Comparison of ENCODE assay signal across 17 cellular contexts in genomic region chr9:78316151-78316892, GRCh38. TPM values are rescaled to one million over a fixed set of nuclear protein-coding genes. Genes with fewer than 3 reads are reported as not detected.
A peak's percentile ranks its signal among the peaks of the same experiment; 100 is the strongest.
DNase-seq lines count a peak whose midpoint lies in the region; ATAC-seq, FAIRE-seq and TF ChIP-seq lines count a peak whose summit lies in the region.
"Had no signal": no experiment of that assay in that cellular context is flagged by ENCODE, and none has a peak within 500 bp of the region (broad histone marks: within the 10 kb centered on the region; RNA-seq: fewer than 3 reads in every experiment).

No MANE protein-coding gene starts in this region.

- H3K9ac ChIP-seq in HepG2 (ENCODE audit: insufficient read depth, low read depth, low read length) (no peak overlapping the region), endodermal cell (ENCODE audit: extremely low read depth, low read length, poor library complexity, severe bottlenecking) (no peak overlapping the region)

- TF ChIP-seq CTCF in HepG2 (CRISPR knock-in tag; IDR thresholded peaks at IDR 0.05) = 0 out of 2 replicates have a peak, but pooled peaks have one; percentile 13
- TF ChIP-seq CTCF in right lobe of liver (IDR thresholded peaks at IDR 0.05) = no peak
- TF ChIP-seq CTCF in endodermal cell (conservative IDR thresholded peaks at IDR 0.05) = peak; percentile 28

- TF ChIP-seq EP300 in HepG2 (IDR thresholded peaks at IDR 0.05; ENCODE audit: low read depth in 2 of 2, low read length in 2 of 2) = no peak
- TF ChIP-seq EP300 in HepG2 (CRISPR knock-in tag; IDR thresholded peaks at IDR 0.05; ENCODE audit: borderline replicate concordance) = no peak

- no peak overlapping the region for H3K4me3 ChIP-seq in HepG2 (replicated peaks in 1 of 3; ENCODE audit: insufficient read depth in 1 of 3, low read depth in 2 of 3, low read length in 3 of 3)
- H3K4me3 ChIP-seq in right lobe of liver = no peak overlapping the region
- H3K4me3 ChIP-seq in endodermal cell (ENCODE audit: low read length) = no peak overlapping the region
- H3K4me3 ChIP-seq: HAP-1, SJSA1 had no signal

- in situ Hi-C loops in HepG2 (cut with HindIII; ENCODE audit: extremely low pct_ligation_motif_present, low pct_unique_long_range_greater_than_20kb) = loop anchor here (10.0 kb wide), 1 partner anchor 52 kb away; no protein-coding TSS in a partner anchor

- no peaks in the 10 kb centered on the region; the same call in 1 of the 2 replicates for H3K4me1 ChIP-seq in HepG2 (ENCODE audit: insufficient read depth, low read length)
- no peaks in the 10 kb centered on the region for H3K4me1 ChIP-seq in right lobe of liver
- no peaks in the 10 kb centered on the region for H3K4me1 ChIP-seq in endodermal cell (ENCODE audit: control insufficient read depth, insufficient read depth, low read length)
- H3K4me1 ChIP-seq: HAP-1, SJSA1 had no signal

- H3K9me3 ChIP-seq in HepG2 (ENCODE audit: low read length) = no peaks in the 10 kb centered on the region
- H3K9me3 ChIP-seq in right lobe of liver = no peaks in the 10 kb centered on the region
- H3K9me3 ChIP-seq in endodermal cell (ENCODE audit: control insufficient read depth, low read length) = no peaks in the 10 kb centered on the region
- H3K9me3 ChIP-seq: HAP-1, SJSA1 had no signal

- H3K79me2 ChIP-seq in HepG2 (ENCODE audit: insufficient read depth, low read length) = peaks cover 15% of the 10 kb centered on the region

- H3K27ac Mint-ChIP-seq in activated CD8-positive, alpha-beta T cell treated with anti-CD3 and anti-CD28 coated beads, Interleukin-2, amount 10 ng/mL, durations not matched to agents 7 days and 5 days = peak overlapping the region; percentile 15
- H3K27ac Mint-ChIP-seq in endodermal cell = no peak overlapping the region
- H3K27ac Mint-ChIP-seq: CD4-positive, alpha-beta T cell had no signal

- TF ChIP-seq POLR2A in HepG2 (IDR thresholded peaks at IDR 0.05; ENCODE audit: insufficient read depth in 1 of 2, low read depth in 2 of 2, low read length in 2 of 2) (no peak), right lobe of liver (IDR thresholded peaks at IDR 0.05) (no peak)

- peaks cover 35% of the 10 kb centered on the region for H4K20me1 ChIP-seq in HepG2 (ENCODE audit: insufficient read depth, low read length)

- BruUV-seq in HepG2 (replicated peaks; lab: Mats Ljungman, UMichigan) = no TSS peak

- DNase-seq in HepG2 (ENCODE audit: low spot score) = no peak
- no peak for DNase-seq in right lobe of liver
- DNase-seq in activated CD8-positive, alpha-beta T cell treated with anti-CD3 and anti-CD28 coated beads, Interleukin-2, amount 10 ng/mL, durations not matched to agents 7 days and 5 days = no peak
- peak; percentile 37 for DNase-seq in endodermal cell
- DNase-seq in stimulated activated CD8-positive, alpha-beta memory T cell treated with anti-CD3 and anti-CD28 coated beads, Interleukin-4, amount 100 ng/mL, for 48 hours = peak; percentile 13
- DNase-seq in left lobe of liver (ENCODE audit: low spot score) = no peak
- no peak for DNase-seq in HPDE6-E6E7 (ENCODE audit: extremely low spot score)
- no peak for DNase-seq in pons (ENCODE audit: low spot score)
- DNase-seq: AML-193; CD4-positive, alpha-beta T cell; KBM-7; NCI-H146; NCI-H345; NCI-H748 treated with DMSO at 0.1 percent for 48 hours; PC-3 had no signal

- POLR2A ChIA-PET in HepG2 (lab: Yijun Ruan, JAX) = interaction anchor here (1.2 to 9.3 kb wide), 4 partner anchors 12 to 21 kb away, joined by 3 to 76 read pairs (median 4); partner anchors contain the start of gene PSAT1
- POLR2A ChIA-PET in activated CD8-positive, alpha-beta T cell treated with anti-CD3 and anti-CD28 coated beads, Interleukin-2, amount 10 ng/mL, durations not matched to agents 7 days and 5 days (lab: Charles Lee) = interaction anchor here (3.2 kb wide), 1 partner anchor 19 kb away, joined by 11 read pairs; the partner anchor contains the start of gene PSAT1

- no peaks in the 10 kb centered on the region for H3K9me3 Mint-ChIP-seq in activated CD8-positive, alpha-beta T cell treated with anti-CD3 and anti-CD28 coated beads, Interleukin-2, amount 10 ng/mL, durations not matched to agents 7 days and 5 days (ENCODE audit: insufficient read depth)
- H3K9me3 Mint-ChIP-seq in endodermal cell = no peaks in the 10 kb centered on the region
- H3K9me3 Mint-ChIP-seq: CD4-positive, alpha-beta T cell had no signal

- intact Hi-C loops in HepG2 (cut with micrococcal nuclease; ENCODE audit: unreplicated experiment) = no loop called here
- intact Hi-C loops in right lobe of liver (cut with DNase I) = loop anchor here in 1 of 2 donors (10.0 kb wide), 1 partner anchor 62 kb away; no protein-coding TSS in a partner anchor

- ATAC-seq in HepG2 = peak; percentile 10; the same call in 1 of the 3 replicates
- no peak for ATAC-seq in right lobe of liver
- no peak for ATAC-seq in activated CD8-positive, alpha-beta T cell treated with anti-CD3 and anti-CD28 coated beads, Interleukin-2, amount 10 ng/mL, durations not matched to agents 7 days and 5 days
- ATAC-seq in left lobe of liver = no peak
- ATAC-seq: PC-3 had no signal

- H3K27me3 Mint-ChIP-seq in activated CD8-positive, alpha-beta T cell treated with anti-CD3 and anti-CD28 coated beads, Interleukin-2, amount 10 ng/mL, durations not matched to agents 7 days and 5 days (ENCODE audit: low read depth) = no peaks in the 10 kb centered on the region
- H3K27me3 Mint-ChIP-seq in endodermal cell (ENCODE audit: insufficient read depth) = no peaks in the 10 kb centered on the region
- H3K27me3 Mint-ChIP-seq: CD4-positive, alpha-beta T cell had no signal

- H3K4me3 Mint-ChIP-seq in activated CD8-positive, alpha-beta T cell treated with anti-CD3 and anti-CD28 coated beads, Interleukin-2, amount 10 ng/mL, durations not matched to agents 7 days and 5 days = no peak overlapping the region
- no peak overlapping the region for H3K4me3 Mint-ChIP-seq in endodermal cell
- H3K4me3 Mint-ChIP-seq: CD4-positive, alpha-beta T cell had no signal

- TF ChIP-seq RAD21 in HepG2 (CRISPR knock-in tag; IDR thresholded peaks at IDR 0.05) = no peak

- no peak overlapping the region for H2AFZ ChIP-seq in HepG2 (ENCODE audit: low read length)

- WGBS in HepG2 (ENCODE audit: low lambda C conversion rate) = 96% methylated on average over 11 of the region's 11 CpGs
- 100% methylated on average over 1 of the region's 11 CpGs for WGBS in right lobe of liver (ENCODE audit: insufficient coverage, low coverage, low lambda C conversion rate, missing lambda C conversion rate)
- 88 to 92% methylated on average over 3 to 11 of the region's 11 CpGs for WGBS in endodermal cell (ENCODE audit: insufficient coverage in 1 of 2, insufficient read length in 1 of 2), 2 experiments

- H3K4me1 Mint-ChIP-seq in activated CD8-positive, alpha-beta T cell treated with anti-CD3 and anti-CD28 coated beads, Interleukin-2, amount 10 ng/mL, durations not matched to agents 7 days and 5 days (ENCODE audit: low read depth) = no peaks in the 10 kb centered on the region
- H3K4me1 Mint-ChIP-seq in endodermal cell = peaks cover 9% of the 10 kb centered on the region

- H3K36me3 ChIP-seq in HepG2 (replicated peaks in 1 of 2; ENCODE audit: control insufficient read depth in 1 of 2, insufficient read depth in 2 of 2, low read length in 2 of 2) (peaks cover 43 to 91% of the 10 kb centered on the region in 2 experiments), right lobe of liver (peaks cover 0 to 33% (median 5%) of the 10 kb centered on the region in 4 donors), endodermal cell (ENCODE audit: control insufficient read depth, insufficient read depth, low read length) (peaks cover 49% of the 10 kb centered on the region)

- H3K27me3 ChIP-seq in HepG2 (ENCODE audit: control insufficient read depth in 1 of 2, insufficient read depth in 2 of 2, low read length in 2 of 2) (no peaks in the 10 kb centered on the region), right lobe of liver (no peaks in the 10 kb centered on the region), endodermal cell (ENCODE audit: control insufficient read depth, insufficient read depth, low read length, poor library complexity, severe bottlenecking) (no peaks in the 10 kb centered on the region)
- H3K27me3 ChIP-seq: SJSA1 had no signal

- no peak overlapping the region for H3K4me2 ChIP-seq in HepG2 (ENCODE audit: low read depth, low read length)

- CTCF ChIA-PET in HepG2 (lab: Yijun Ruan, JAX; ENCODE audit: low intra/inter-chr PET ratio, low total read pairs) = no interaction called here
- CTCF ChIA-PET in activated CD8-positive, alpha-beta T cell treated with anti-CD3 and anti-CD28 coated beads, Interleukin-2, amount 10 ng/mL, durations not matched to agents 7 days and 5 days (lab: Charles Lee) = no interaction called here

- H3K36me3 Mint-ChIP-seq in activated CD8-positive, alpha-beta T cell treated with anti-CD3 and anti-CD28 coated beads, Interleukin-2, amount 10 ng/mL, durations not matched to agents 7 days and 5 days (ENCODE audit: low read depth) = peaks cover 80% of the 10 kb centered on the region
- H3K36me3 Mint-ChIP-seq in endodermal cell (ENCODE audit: low read depth) = peaks cover 68% of the 10 kb centered on the region

- no peak for FAIRE-seq in HepG2 (lab: Jason Lieb, UNC)

- H3K27ac ChIP-seq in HepG2 (ENCODE audit: extremely low read length, insufficient read depth, low read length) = no peak overlapping the region
- H3K27ac ChIP-seq in right lobe of liver = no peak overlapping the region
- H3K27ac ChIP-seq in endodermal cell (ENCODE audit: low read depth, low read length) = no peak overlapping the region
- H3K27ac ChIP-seq: SJSA1 had no signal

RNA-seq across cellular contexts. Expression of gene PSAT1, which starts 19.4 kb away (rescaled TPM):
- total RNA-seq in HepG2 (2016; rRNA removed; fragmentation: Illumina TruSeq; extraction: Trizol) = 135 and 262 TPM in 2 replicates
- 16.9 and 17.4 TPM in 2 replicates for total RNA-seq in HepG2 (2016; cell fraction: cytosol; rRNA removed; fragmentation: Illumina TruSeq; extraction: Trizol; ENCODE audit: low read depth)
- total RNA-seq in HepG2 (2016; cell fraction: insoluble cytoplasmic fraction; rRNA removed; fragmentation: Illumina TruSeq; extraction: Trizol) = 134 and 259 TPM in 2 replicates
- 55.1 and 59.2 TPM in 2 replicates for total RNA-seq in HepG2 (2016; cell fraction: membrane; rRNA removed; fragmentation: Illumina TruSeq; extraction: Trizol)
- total RNA-seq in HepG2 (2016; cell fraction: nucleus; rRNA removed; fragmentation: Illumina TruSeq; extraction: Trizol) = 92.0 and 102 TPM in 2 replicates
- polyA plus RNA-seq in HepG2 (2011; rRNA removed) = 197 and 229 TPM in 2 replicates
- 174 and 239 TPM in 2 replicates for polyA plus RNA-seq in HepG2 (2011; cell fraction: cytosol; rRNA removed)
- 53.5 and 69.1 TPM in 2 replicates for polyA plus RNA-seq in HepG2 (2011; cell fraction: nucleus; rRNA removed)
- polyA plus RNA-seq in HepG2 (2012) = 252 and 381 TPM in 2 replicates
- 23.7 and 24.6 TPM in 2 replicates for polyA plus RNA-seq in HepG2 (2016; cell fraction: cytosol; fragmentation: Illumina TruSeq; extraction: Trizol; ENCODE audit: low read depth)
- polyA plus RNA-seq in HepG2 (2016; cell fraction: insoluble cytoplasmic fraction; fragmentation: Illumina TruSeq; extraction: Trizol; ENCODE audit: low read depth) = 471 and 492 TPM in 2 replicates
- 65.5 and 69.3 TPM in 2 replicates for polyA plus RNA-seq in HepG2 (2016; cell fraction: membrane; fragmentation: Illumina TruSeq; extraction: Trizol; ENCODE audit: low read depth)
- 163 TPM in 2 replicates for polyA plus RNA-seq in HepG2 (2016; cell fraction: nucleus; fragmentation: Illumina TruSeq; extraction: Trizol; ENCODE audit: insufficient read depth, low read depth)
- polyA minus RNA-seq in HepG2 (2011; rRNA and poly(A)+ RNA removed; ENCODE audit: low replicate concordance) = 98.7 and 239 TPM in 2 replicates
- polyA minus RNA-seq in HepG2 (2011; cell fraction: cytosol; rRNA and poly(A)+ RNA removed) = 170 and 192 TPM in 2 replicates
- polyA minus RNA-seq in HepG2 (2011; cell fraction: nucleus; rRNA and poly(A)+ RNA removed) = 105 and 132 TPM in 2 replicates
- total RNA-seq in right lobe of liver = 100 to 1,000 TPM in 2 of 6 experiments, 10 to 100 TPM in 4; 34.2 to 117 (median 89.3) TPM
- 100 to 1,000 TPM; 110 to 112 TPM for total RNA-seq in activated CD8-positive, alpha-beta T cell treated with anti-CD3 and anti-CD28 coated beads, Interleukin-2, amount 10 ng/mL, durations not matched to agents 7 days and 5 days
- 10 to 100 TPM; 64.4 to 75.7 TPM for total RNA-seq in endodermal cell
- polyA plus RNA-seq in endodermal cell (2013, experiment 1 of 2) = 194 TPM
- polyA plus RNA-seq in endodermal cell (2013, experiment 2 of 2) = 138 TPM
- 92.5 TPM for total RNA-seq in left lobe of liver

Comparison
In these comparisons a context has a peak if more than half of its experiments do, and no peak if none do; other contexts are left out.
1. CTCF ChIP-seq: peak in HepG2 (single experiment) and endodermal cell (single experiment); none in right lobe of liver (0 of 4).
2. DNase-seq: peak in endodermal cell (single experiment) and stimulated activated CD8-positive, alpha-beta memory T cell treated with anti-CD3 and anti-CD28 coated beads, Interleukin-4, amount 100 ng/mL, for 48 hours (single experiment); none in HepG2 (single experiment), right lobe of liver (0 of 3), activated CD8-positive, alpha-beta T cell treated with anti-CD3 and anti-CD28 coated beads, Interleukin-2, amount 10 ng/mL, durations not matched to agents 7 days and 5 days (single experiment), left lobe of liver (single experiment), HPDE6-E6E7 (single experiment) and pons (single experiment).